In the genomic region with DNA sequence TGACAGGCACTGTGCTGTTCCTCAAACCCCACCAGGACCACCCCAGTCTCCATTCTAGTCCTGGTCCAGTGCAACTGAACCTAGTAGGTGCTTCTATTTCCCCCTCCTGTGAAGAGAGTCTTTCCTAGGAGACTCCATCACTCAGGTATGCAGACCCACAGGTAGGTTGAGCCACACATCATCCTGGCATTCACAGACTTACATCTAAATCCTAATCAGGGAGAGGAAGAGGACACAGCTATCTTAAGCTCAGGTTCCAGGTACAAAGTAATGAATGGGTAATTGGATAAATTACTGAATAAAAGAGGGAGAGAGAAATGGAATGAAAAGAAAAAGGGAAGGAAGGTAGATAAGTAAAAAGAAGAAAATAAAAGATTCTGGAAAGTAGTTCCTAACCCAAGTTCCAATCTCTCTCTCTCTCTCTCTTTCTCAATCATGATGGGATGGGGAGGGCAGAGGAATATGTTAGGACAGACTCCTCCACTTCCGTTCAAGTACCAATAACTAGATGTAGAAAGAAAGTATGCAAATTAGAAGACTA, we compare ENCODE assay signal across 8 cellular contexts.
DNase-seq lines count a peak whose midpoint lies in the region; ATAC-seq and TF ChIP-seq lines count a peak whose summit lies in the region.

No MANE protein-coding gene starts in this region.

- POLR2A ChIA-PET in MCF 10A (lab: Yijun Ruan, JAX) = interaction anchor here (0.6 to 3.7 kb wide), 19 partner anchors 8 to 314 kb away, joined by 3 to 70 read pairs (median 5); a partner anchor contains a TSS

- peaks cover 56% of the 10 kb centered on the region for H3K4me1 ChIP-seq in ACC112 (ENCODE audit: control insufficient read depth, insufficient read depth, low read length, unreplicated experiment)

- H3K4me1 Mint-ChIP-seq in HFFc6 (ENCODE audit: low read depth) (peaks cover 54% of the 10 kb centered on the region), MCF 10A (ENCODE audit: insufficient read depth, unreplicated experiment) (peaks cover 60% of the 10 kb centered on the region), nephron (peaks cover 45% of the 10 kb centered on the region)

- H3K27me3 ChIP-seq in ACC112 (ENCODE audit: insufficient read depth, low read length) = no peaks in the 10 kb centered on the region

- H3K27ac Mint-ChIP-seq in HFFc6 (peak overlapping the region; percentile 94), MCF 10A (ENCODE audit: low read depth, unreplicated experiment) (peak overlapping the region; percentile 91), nephron (peak overlapping the region; percentile 20 to 79 (median 76))

- H3K79me2 ChIP-seq in ACC112 (ENCODE audit: control insufficient read depth, insufficient read depth, low read length, unreplicated experiment) = no peaks in the 10 kb centered on the region

- intact Hi-C loops in MCF 10A (cut with micrococcal nuclease) = loop anchor here (1.0 kb wide), 2 partner anchors 78 to 139 kb away; no protein-coding TSS in a partner anchor
- intact Hi-C loops in posterior cingulate gyrus (cut with DNase I) = no loop called here

- H2AFZ ChIP-seq in ACC112 (ENCODE audit: low read length, unreplicated experiment) = no peak overlapping the region

- H3K27ac ChIP-seq in ACC112 (ENCODE audit: low read depth, low read length) = peak overlapping the region; percentile 93

- DNase-seq in HFFc6 = no peak
- DNase-seq in MCF 10A (ENCODE audit: unreplicated experiment) = peak; percentile 26
- DNase-seq in HCEC 1CT = no peak
- no peak for DNase-seq in mesenteric fat pad (ENCODE audit: low spot score)
- no peak for DNase-seq in posterior cingulate gyrus

- no peak for ATAC-seq in HG03108 (IDR thresholded peaks at IDR 0.05; ENCODE audit: unreplicated experiment)

- H3K36me3 Mint-ChIP-seq in HFFc6 (ENCODE audit: low read depth) = no peaks in the 10 kb centered on the region
- no peaks in the 10 kb centered on the region for H3K36me3 Mint-ChIP-seq in MCF 10A (ENCODE audit: insufficient read depth, unreplicated experiment)
- no peaks in the 10 kb centered on the region for H3K36me3 Mint-ChIP-seq in nephron (ENCODE audit: low read depth)

- H3K9me3 Mint-ChIP-seq in HFFc6 = no peaks in the 10 kb centered on the region
- no peaks in the 10 kb centered on the region for H3K9me3 Mint-ChIP-seq in MCF 10A (ENCODE audit: unreplicated experiment)
- H3K9me3 Mint-ChIP-seq in nephron = no peaks in the 10 kb centered on the region

- peak overlapping the region; percentile 36; the same call in 1 of the 2 replicates for H3K4me3 ChIP-seq in ACC112 (ENCODE audit: low read depth, low read length)

- CTCF ChIA-PET in MCF 10A (lab: Yijun Ruan, JAX) = interaction anchor here (0.7 to 2.6 kb wide), 6 partner anchors 9 to 254 kb away, joined by 3 to 9 read pairs (median 4); a partner anchor contains a TSS

- BruUV-seq in MCF 10A (replicated peaks; lab: Mats Ljungman, UMichigan) = TSS peak; percentile 96

- H3K27me3 Mint-ChIP-seq in HFFc6 (ENCODE audit: insufficient read depth) (peaks cover 2% of the 10 kb centered on the region), MCF 10A (ENCODE audit: insufficient read depth, unreplicated experiment) (no peaks in the 10 kb centered on the region), nephron (ENCODE audit: low read depth) (peaks cover 45% of the 10 kb centered on the region)

- H3K4me3 Mint-ChIP-seq in HFFc6 (peak overlapping the region; percentile 73), MCF 10A (ENCODE audit: unreplicated experiment) (peak overlapping the region; percentile 68), nephron (peak overlapping the region in 1 of 3 experiments; percentile 22)

- TF ChIP-seq CTCF in HFFc6 (IDR thresholded peaks at IDR 0.05) = no peak
- TF ChIP-seq CTCF in MCF 10A (IDR thresholded peaks at IDR 0.05; ENCODE audit: unreplicated experiment) = no peak
- no peak for TF ChIP-seq CTCF in nephron (IDR thresholded peaks at IDR 0.05; ENCODE audit: unreplicated experiment in 3 of 3)

- no peaks in the 10 kb centered on the region for H3K36me3 ChIP-seq in ACC112 (ENCODE audit: insufficient read depth, low read length)
